Comparison of ENCODE assay signal across 10 cellular contexts in genomic region chr17:13544292-13544691, GRCh38. TPM values are rescaled to one million over a fixed set of nuclear protein-coding genes. Genes with fewer than 3 reads are reported as not detected.
DNase-seq lines count a peak whose midpoint lies in the region; ATAC-seq, FAIRE-seq and TF ChIP-seq lines count a peak whose summit lies in the region.
"Had no signal": no experiment of that assay in that cellular context is flagged by ENCODE, and none has a peak within 500 bp of the region (broad histone marks: within the 10 kb centered on the region; RNA-seq: fewer than 3 reads in every experiment).

No MANE protein-coding gene starts in this region.

- intact Hi-C loops in naive thymus-derived CD4-positive, alpha-beta T cell (cut with micrococcal nuclease): no loop called here

- H3K9me3 Mint-ChIP-seq in osteocyte (ENCODE audit: unreplicated experiment): no peaks in the 10 kb centered on the region
- H3K9me3 Mint-ChIP-seq in naive thymus-derived CD4-positive, alpha-beta T cell: peaks cover 0 to 9% (median 2%) of the 10 kb centered on the region in 11 donors
- no peaks in the 10 kb centered on the region for H3K9me3 Mint-ChIP-seq in activated CD4-positive, alpha-beta memory T cell treated with anti-CD3 and anti-CD28 coated beads, Interleukin-2, amount 10 ng/mL, durations not matched to agents 7 days and 5 days

- peak overlapping the region; percentile 56 for H3K4me2 ChIP-seq in fibroblast of lung (ENCODE audit: extremely low read depth, insufficient read depth, low read length)

- peaks cover 41% of the 10 kb centered on the region for H3K4me1 Mint-ChIP-seq in osteocyte (ENCODE audit: unreplicated experiment)
- H3K4me1 Mint-ChIP-seq in naive thymus-derived CD4-positive, alpha-beta T cell: no peaks in the 10 kb centered on the region
- H3K4me1 Mint-ChIP-seq in activated CD4-positive, alpha-beta memory T cell treated with anti-CD3 and anti-CD28 coated beads, Interleukin-2, amount 10 ng/mL, durations not matched to agents 7 days and 5 days: no peaks in the 10 kb centered on the region

- no peak overlapping the region for H3K4me3 Mint-ChIP-seq in osteocyte (ENCODE audit: unreplicated experiment)
- no peak overlapping the region for H3K4me3 Mint-ChIP-seq in naive thymus-derived CD4-positive, alpha-beta T cell
- no peak overlapping the region for H3K4me3 Mint-ChIP-seq in activated CD4-positive, alpha-beta memory T cell treated with anti-CD3 and anti-CD28 coated beads, Interleukin-2, amount 10 ng/mL, durations not matched to agents 7 days and 5 days

- peak overlapping the region; percentile 64 for H3K27ac ChIP-seq in fibroblast of lung (ENCODE audit: insufficient read depth, low read length)
- H3K27ac ChIP-seq in naive thymus-derived CD4-positive, alpha-beta T cell (ENCODE audit: low read depth, low read length): no peak overlapping the region

- CTCF ChIA-PET in naive thymus-derived CD4-positive, alpha-beta T cell (lab: Charles Lee): no interaction called here
- CTCF ChIA-PET in activated CD4-positive, alpha-beta memory T cell treated with anti-CD3 and anti-CD28 coated beads, Interleukin-2, amount 10 ng/mL, durations not matched to agents 7 days and 5 days (lab: Charles Lee): no interaction called here

- no peaks in the 10 kb centered on the region for H3K27me3 Mint-ChIP-seq in osteocyte (ENCODE audit: unreplicated experiment)
- peaks cover 4 to 50% (median 14%) of the 10 kb centered on the region in 5 donors for H3K27me3 Mint-ChIP-seq in naive thymus-derived CD4-positive, alpha-beta T cell
- no peaks in the 10 kb centered on the region for H3K27me3 Mint-ChIP-seq in activated CD4-positive, alpha-beta memory T cell treated with anti-CD3 and anti-CD28 coated beads, Interleukin-2, amount 10 ng/mL, durations not matched to agents 7 days and 5 days

- H4K20me1 ChIP-seq in fibroblast of lung (ENCODE audit: control insufficient read depth, extremely low read depth, insufficient read depth, low read length): no peaks in the 10 kb centered on the region

- H3K36me3 ChIP-seq in fibroblast of lung (ENCODE audit: control insufficient read depth, insufficient read depth, low read length): peaks cover 2% of the 10 kb centered on the region
- H3K36me3 ChIP-seq in naive thymus-derived CD4-positive, alpha-beta T cell (ENCODE audit: control insufficient read depth in 2 of 3, insufficient read depth in 3 of 3, low read length in 3 of 3): no peaks in the 10 kb centered on the region

- DNase-seq in C1 segment of cervical spinal cord (lab: John Stamatoyannopoulos, UW): peak in 10 of 14 donors; percentile 1 to 73 (median 10)
- DNase-seq in RCC 7860 (ENCODE audit: low spot score): peak; percentile 93
- DNase-seq in fibroblast of lung (ENCODE audit: low read depth in 2 of 2): peak; percentile 99 to 100
- no peak for DNase-seq in osteocyte (ENCODE audit: extremely low spot score, unreplicated experiment)
- DNase-seq in NCI-H1092 (lab: John Stamatoyannopoulos, UW): no peak
- no peak for DNase-seq in naive thymus-derived CD4-positive, alpha-beta T cell
- DNase-seq in activated CD4-positive, alpha-beta memory T cell treated with anti-CD3 and anti-CD28 coated beads, Interleukin-2, amount 10 ng/mL, durations not matched to agents 7 days and 5 days: no peak
- DNase-seq: NCI-H2081 treated with DMSO at 0.1 percent for 48 hours, SW 1271 had no signal

- H3K4me3 ChIP-seq in fibroblast of lung (replicated peaks in 1 of 4; ENCODE audit: control extremely low read depth in 1 of 4, insufficient read depth in 1 of 4, low read depth in 3 of 4, low read length in 4 of 4): peak overlapping the region in 1 of 4 experiments; percentile 16
- no peak overlapping the region for H3K4me3 ChIP-seq in naive thymus-derived CD4-positive, alpha-beta T cell (ENCODE audit: low read length)

- no peak for ATAC-seq in HG02852 (IDR thresholded peaks at IDR 0.05; ENCODE audit: unreplicated experiment)
- ATAC-seq in naive thymus-derived CD4-positive, alpha-beta T cell: no peak

- no peaks in the 10 kb centered on the region for H3K9me3 ChIP-seq in fibroblast of lung (ENCODE audit: control insufficient read depth, insufficient read depth, low read depth, low read length)
- H3K9me3 ChIP-seq in naive thymus-derived CD4-positive, alpha-beta T cell (ENCODE audit: control insufficient read depth in 2 of 3, low read length in 3 of 3): no peaks in the 10 kb centered on the region

- H3K9ac ChIP-seq in fibroblast of lung (ENCODE audit: insufficient read depth, low read length): no peak overlapping the region

- POLR2A ChIA-PET in naive thymus-derived CD4-positive, alpha-beta T cell (lab: Charles Lee): no interaction called here
- POLR2A ChIA-PET in activated CD4-positive, alpha-beta memory T cell treated with anti-CD3 and anti-CD28 coated beads, Interleukin-2, amount 10 ng/mL, durations not matched to agents 7 days and 5 days (lab: Charles Lee): no interaction called here

- H3K27ac Mint-ChIP-seq in osteocyte (ENCODE audit: unreplicated experiment): peak overlapping the region; percentile 76
- no peak overlapping the region for H3K27ac Mint-ChIP-seq in naive thymus-derived CD4-positive, alpha-beta T cell
- H3K27ac Mint-ChIP-seq in activated CD4-positive, alpha-beta memory T cell treated with anti-CD3 and anti-CD28 coated beads, Interleukin-2, amount 10 ng/mL, durations not matched to agents 7 days and 5 days: no peak overlapping the region

- peak; percentile 94 for FAIRE-seq in RCC 7860 (lab: Jason Lieb, UNC)

- no peak overlapping the region for H2AFZ ChIP-seq in fibroblast of lung (ENCODE audit: low read length)

- no peak for TF ChIP-seq CTCF in fibroblast of lung (conservative IDR thresholded peaks at IDR 0.05 in 1 of 2, IDR thresholded peaks at IDR 0.05 in 1 of 2; ENCODE audit: low read depth in 1 of 2, low read length in 2 of 2)
- no peak for TF ChIP-seq CTCF in osteocyte (IDR thresholded peaks at IDR 0.05)

- peaks cover 14% of the 10 kb centered on the region for H3K79me2 ChIP-seq in fibroblast of lung (ENCODE audit: control insufficient read depth, insufficient read depth, low read length)

- peaks cover 5% of the 10 kb centered on the region for H3K36me3 Mint-ChIP-seq in osteocyte (ENCODE audit: unreplicated experiment)
- H3K36me3 Mint-ChIP-seq in naive thymus-derived CD4-positive, alpha-beta T cell: peaks cover 0 to 4% (median 0%) of the 10 kb centered on the region in 5 donors
- H3K36me3 Mint-ChIP-seq in activated CD4-positive, alpha-beta memory T cell treated with anti-CD3 and anti-CD28 coated beads, Interleukin-2, amount 10 ng/mL, durations not matched to agents 7 days and 5 days (ENCODE audit: low read depth): no peaks in the 10 kb centered on the region

- no peaks in the 10 kb centered on the region for H3K27me3 ChIP-seq in fibroblast of lung (ENCODE audit: control insufficient read depth, insufficient read depth, low read length)
- H3K27me3 ChIP-seq in naive thymus-derived CD4-positive, alpha-beta T cell (ENCODE audit: control insufficient read depth in 2 of 2, insufficient read depth in 2 of 2, low read length in 2 of 2): no peaks in the 10 kb centered on the region

- peaks cover 13% of the 10 kb centered on the region for H3K4me1 ChIP-seq in fibroblast of lung (ENCODE audit: control insufficient read depth, extremely low read depth, insufficient read depth, low read length)
- no peaks in the 10 kb centered on the region for H3K4me1 ChIP-seq in naive thymus-derived CD4-positive, alpha-beta T cell (ENCODE audit: control insufficient read depth in 2 of 2, insufficient read depth in 2 of 2, low read length in 2 of 2)

RNA-seq across cellular contexts. Expression of gene HS3ST3A1, which starts 57.4 kb away (rescaled TPM):
- 28.5 and 48.7 TPM in 2 replicates for total RNA-seq in fibroblast of lung
- polyA plus RNA-seq in fibroblast of lung: 2.4 and 13.1 TPM in 2 replicates
- polyA plus RNA-seq in fibroblast of lung (2012): 3.3 and 25.2 TPM in 2 replicates
- polyA minus RNA-seq in fibroblast of lung (ENCODE audit: low replicate concordance): 1.2 and 4.0 TPM in 2 replicates
- total RNA-seq in osteocyte: 7.5 and 9.3 TPM in 2 replicates
- total RNA-seq in naive thymus-derived CD4-positive, alpha-beta T cell: 1 to 10 TPM in 3 of 5 experiments, not detected in 2; 3.6 to 4.2 (median 4.2) TPM
- polyA plus RNA-seq in naive thymus-derived CD4-positive, alpha-beta T cell: 1 to 10 TPM in 1 of 2 donors, under 1 TPM in 1; 0.87 to 2.4 TPM
- total RNA-seq in activated CD4-positive, alpha-beta memory T cell treated with anti-CD3 and anti-CD28 coated beads, Interleukin-2, amount 10 ng/mL, durations not matched to agents 7 days and 5 days: 1 to 10 TPM; 2.5 to 2.8 TPM

Comparison
In these comparisons a context has a peak if more than half of its experiments do, and no peak if none do; other contexts are left out.
1. DNase-seq: peak in C1 segment of cervical spinal cord (10 of 14), RCC 7860 (single experiment) and fibroblast of lung (2 of 2); none in osteocyte (single experiment), NCI-H1092 (single experiment), naive thymus-derived CD4-positive, alpha-beta T cell (0 of 9) and activated CD4-positive, alpha-beta memory T cell treated with anti-CD3 and anti-CD28 coated beads, Interleukin-2, amount 10 ng/mL, durations not matched to agents 7 days and 5 days (single experiment).